ENCODE assay signal across 23 cellular contexts in genomic region chr2:221318751-221319150, GRCh38.
"Had no signal": no experiment of that assay in that cellular context is flagged by ENCODE, and none has a peak within 500 bp of the region (broad histone marks: within the 10 kb centered on the region; RNA-seq: fewer than 3 reads in every experiment).

No MANE protein-coding gene starts in this region.

- H3K27ac ChIP-seq: gastrocnemius medialis, heart right ventricle, left ventricle myocardium inferior, lower lobe of right lung, parathyroid adenoma, psoas muscle, stomach, thoracic aorta, transverse colon had no signal

- H3K9ac ChIP-seq: parathyroid adenoma had no signal

- DNase-seq: effector memory CD4-positive, alpha-beta T cell; gastrocnemius medialis; heart right ventricle; hypothalamus; islet precursor cell; left ventricle myocardium inferior; lower lobe of right lung; midbrain; naive thymus-derived CD4-positive, alpha-beta T cell; nephron progenitor cell; psoas muscle; retina; small intestine; stimulated activated CD4-positive, alpha-beta T cell treated with anti-CD3 and anti-CD28 coated beads, Interleukin-12 subunit alpha, Interleukin-12 subunit beta, amount 100 ng/mL, for 4 hours; stimulated activated naive CD4-positive, alpha-beta T cell; stomach; substantia nigra; transverse colon had no signal

- H3K79me2 ChIP-seq: parathyroid adenoma had no signal

- H3K36me3 ChIP-seq: gastrocnemius medialis, heart right ventricle, left ventricle myocardium inferior, lower lobe of right lung, stomach, thoracic aorta, transverse colon had no signal

- H3K4me3 ChIP-seq: gastrocnemius medialis, heart right ventricle, left ventricle myocardium inferior, lower lobe of right lung, psoas muscle, stomach, thoracic aorta, transverse colon had no signal

- H3K4me1 ChIP-seq: gastrocnemius medialis, heart right ventricle, left ventricle myocardium inferior, lower lobe of right lung, parathyroid adenoma, psoas muscle, stomach had no signal

- H3K9me3 ChIP-seq: gastrocnemius medialis, heart right ventricle, left ventricle myocardium inferior, lower lobe of right lung, psoas muscle, stomach, thoracic aorta, transverse colon had no signal

- H2AFZ ChIP-seq: parathyroid adenoma had no signal

- FAIRE-seq: endometrium, small intestine had no signal

- H3K27me3 ChIP-seq: gastrocnemius medialis, stomach, transverse colon had no signal

- ATAC-seq: esophagus mucosa; gastrocnemius medialis; heart right ventricle; lower lobe of right lung; naive thymus-derived CD4-positive, alpha-beta T cell; psoas muscle; sciatic nerve had no signal
